1 cellular context compared by ENCODE assay signal in the genomic region with DNA sequence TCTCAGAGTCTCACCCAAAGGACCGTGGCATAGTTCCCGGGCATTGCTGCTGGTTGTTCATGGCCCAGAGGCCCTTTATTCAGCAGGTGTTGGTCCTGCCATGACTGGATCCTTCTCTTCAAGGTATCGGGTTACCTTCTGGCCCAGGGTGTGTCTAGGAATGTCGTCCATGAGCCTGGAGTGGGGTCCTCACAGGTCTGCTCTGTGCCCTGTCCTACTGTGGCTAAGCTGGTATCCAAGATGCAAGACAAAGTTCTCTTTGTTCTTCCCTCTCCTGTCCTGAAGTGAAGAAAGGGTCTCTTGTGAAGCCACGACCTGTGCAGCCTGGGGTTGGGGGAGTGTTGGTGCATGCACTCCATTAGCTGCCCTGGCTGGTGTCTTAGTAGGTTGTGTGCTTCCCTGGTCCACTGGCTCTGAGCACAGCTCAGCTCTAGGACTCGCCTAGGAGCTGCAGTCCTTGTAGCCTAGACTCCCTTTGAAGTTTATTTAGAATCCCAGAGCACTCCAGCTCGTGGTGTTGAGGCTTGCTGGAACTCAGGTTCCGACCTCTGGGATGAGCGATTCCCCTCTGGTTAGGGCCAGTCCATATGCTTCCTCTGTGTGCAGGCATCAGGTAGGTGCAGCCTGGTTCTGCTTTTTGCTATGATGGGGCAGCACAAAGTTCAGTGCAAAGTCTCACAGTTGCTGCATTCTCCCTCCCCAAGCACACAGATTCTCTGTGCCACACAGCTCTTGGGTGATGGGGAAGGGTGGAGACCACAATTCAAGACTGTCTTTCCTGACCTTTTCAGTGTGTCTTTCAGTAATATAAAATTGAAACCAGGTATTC.
TF ChIP-seq lines count a peak whose summit lies in the region.

No MANE protein-coding gene starts in this region.

TF ChIP-seq in WTC11, 78 proteins besides CTCF, POLR2A, EP300 and RAD21 (continued from another document):
- TF ChIP-seq ERG (CRISPR knock-in tag; IDR thresholded peaks at IDR 0.05) (no peak), ETV6 (CRISPR knock-in tag; IDR thresholded peaks at IDR 0.05) (no peak), SMAD4 (CRISPR knock-in tag; IDR thresholded peaks at IDR 0.05) (no peak), ZNF416 (CRISPR knock-in tag; IDR thresholded peaks at IDR 0.05) (no peak), ATF1 (CRISPR knock-in tag; IDR thresholded peaks at IDR 0.05) (no peak), ZNF138 (CRISPR knock-in tag; conservative IDR thresholded peaks at IDR 0.05) (no peak), HMGXB4 (CRISPR knock-in tag; IDR thresholded peaks at IDR 0.05) (no peak), ZNF263 (CRISPR knock-in tag; IDR thresholded peaks at IDR 0.05; ENCODE audit: low read depth) (no peak), ZNF121 (CRISPR knock-in tag; IDR thresholded peaks at IDR 0.05) (no peak)
- TF ChIP-seq, protein P1, sequence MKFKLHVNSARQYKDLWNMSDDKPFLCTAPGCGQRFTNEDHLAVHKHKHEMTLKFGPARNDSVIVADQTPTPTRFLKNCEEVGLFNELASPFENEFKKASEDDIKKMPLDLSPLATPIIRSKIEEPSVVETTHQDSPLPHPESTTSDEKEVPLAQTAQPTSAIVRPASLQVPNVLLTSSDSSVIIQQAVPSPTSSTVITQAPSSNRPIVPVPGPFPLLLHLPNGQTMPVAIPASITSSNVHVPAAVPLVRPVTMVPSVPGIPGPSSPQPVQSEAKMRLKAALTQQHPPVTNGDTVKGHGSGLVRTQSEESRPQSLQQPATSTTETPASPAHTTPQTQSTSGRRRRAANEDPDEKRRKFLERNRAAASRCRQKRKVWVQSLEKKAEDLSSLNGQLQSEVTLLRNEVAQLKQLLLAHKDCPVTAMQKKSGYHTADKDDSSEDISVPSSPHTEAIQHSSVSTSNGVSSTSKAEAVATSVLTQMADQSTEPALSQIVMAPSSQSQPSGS (CRISPR knock-in tag; IDR thresholded peaks at IDR 0.05; ENCODE audit: borderline replicate concordance, low read depth) = no peak
- TF ChIP-seq, protein P2, sequence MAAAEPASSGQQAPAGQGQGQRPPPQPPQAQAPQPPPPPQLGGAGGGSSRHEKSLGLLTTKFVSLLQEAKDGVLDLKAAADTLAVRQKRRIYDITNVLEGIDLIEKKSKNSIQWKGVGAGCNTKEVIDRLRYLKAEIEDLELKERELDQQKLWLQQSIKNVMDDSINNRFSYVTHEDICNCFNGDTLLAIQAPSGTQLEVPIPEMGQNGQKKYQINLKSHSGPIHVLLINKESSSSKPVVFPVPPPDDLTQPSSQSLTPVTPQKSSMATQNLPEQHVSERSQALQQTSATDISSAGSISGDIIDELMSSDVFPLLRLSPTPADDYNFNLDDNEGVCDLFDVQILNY (CRISPR knock-in tag; IDR thresholded peaks at IDR 0.05) = no peak
